11 cellular contexts compared by ENCODE assay signal in the genomic region with DNA sequence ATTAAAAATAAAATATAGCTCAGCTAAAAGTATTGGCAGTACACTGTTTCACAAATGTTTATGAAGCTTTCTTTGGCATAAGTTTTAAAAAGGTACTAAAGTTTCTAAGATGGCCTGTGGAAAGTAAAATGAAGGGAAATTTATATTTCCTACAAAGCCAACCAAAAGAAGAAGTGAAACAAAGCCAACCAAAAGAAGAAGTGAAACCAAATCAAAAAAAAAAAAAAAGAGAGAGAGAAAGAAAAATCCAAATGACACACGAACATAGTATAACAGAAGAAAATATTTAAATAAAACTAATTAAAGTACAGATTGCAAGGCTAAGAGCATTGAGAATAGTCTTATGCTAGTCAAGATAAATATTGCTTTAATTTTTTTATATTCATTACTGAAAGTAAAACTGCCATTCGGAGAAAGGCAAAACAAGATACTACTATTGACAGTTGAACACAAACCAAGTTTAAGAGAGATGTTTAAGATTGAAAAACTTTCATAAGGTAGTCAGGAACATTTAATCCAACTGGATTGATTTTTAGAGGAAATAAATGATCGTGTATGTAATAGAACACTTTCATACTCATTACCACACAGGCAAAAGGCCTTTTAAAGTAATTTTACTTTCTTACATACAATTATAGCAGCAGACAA. TPM values are rescaled to one million over a fixed set of nuclear protein-coding genes. Genes with fewer than 3 reads are reported as not detected.
A peak's percentile ranks its signal among the peaks of the same experiment; 100 is the strongest.
DNase-seq lines count a peak whose midpoint lies in the region; ATAC-seq and TF ChIP-seq lines count a peak whose summit lies in the region.
"Had no signal": no experiment of that assay in that cellular context is flagged by ENCODE, and none has a peak within 500 bp of the region (broad histone marks: within the 10 kb centered on the region; RNA-seq: fewer than 3 reads in every experiment).

No MANE protein-coding gene starts in this region.

- intact Hi-C loops in upper lobe of right lung (cut with DNase I) = no loop called here

- no peaks in the 10 kb centered on the region for H3K36me3 ChIP-seq in upper lobe of right lung
- H3K36me3 ChIP-seq: prostate gland had no signal

- H3K4me3 ChIP-seq in upper lobe of right lung = no peak overlapping the region
- H3K4me3 ChIP-seq: prostate gland had no signal

- no peaks in the 10 kb centered on the region for H3K27me3 ChIP-seq in upper lobe of right lung

- peak; percentile 86 for ATAC-seq in GM18520 (IDR thresholded peaks at IDR 0.05; ENCODE audit: unreplicated experiment)
- peak; percentile 97 for ATAC-seq in GM21528 (IDR thresholded peaks at IDR 0.05; ENCODE audit: low FRiP score, unreplicated experiment)
- ATAC-seq in HG03175 (IDR thresholded peaks at IDR 0.05; ENCODE audit: unreplicated experiment) = peak; percentile 92
- no peak for ATAC-seq in upper lobe of right lung

- H3K4me1 ChIP-seq in upper lobe of right lung = no peaks in the 10 kb centered on the region
- H3K4me1 ChIP-seq: prostate gland had no signal

- no peaks in the 10 kb centered on the region for H3K9me3 ChIP-seq in upper lobe of right lung
- H3K9me3 ChIP-seq: prostate gland had no signal

- TF ChIP-seq CTCF in upper lobe of right lung (IDR thresholded peaks at IDR 0.05) = no peak

- no peak overlapping the region for H3K27ac ChIP-seq in upper lobe of right lung
- H3K27ac ChIP-seq: prostate gland had no signal

- peak; percentile 61 for DNase-seq in SIG-M5 treated with dmso at 0.1 percent for 504 hours (lab: John Stamatoyannopoulos, UW; ENCODE audit: unreplicated experiment)
- no peak for DNase-seq in NCI-H2196 (lab: John Stamatoyannopoulos, UW; ENCODE audit: unreplicated experiment)
- DNase-seq in cerebellar cortex (ENCODE audit: low spot score) = no peak
- DNase-seq in T1000 (lab: John Stamatoyannopoulos, UW) = no peak
- no peak for DNase-seq in upper lobe of right lung
- DNase-seq: activated naive CD4-positive, alpha-beta T cell; T-helper 9 cell had no signal

RNA-seq across cellular contexts. Expression of a gene that starts 12.8 kb away (rescaled TPM):
- total RNA-seq in upper lobe of right lung = 9.4 TPM
